19 cellular contexts compared by ENCODE assay signal in the genomic region with DNA sequence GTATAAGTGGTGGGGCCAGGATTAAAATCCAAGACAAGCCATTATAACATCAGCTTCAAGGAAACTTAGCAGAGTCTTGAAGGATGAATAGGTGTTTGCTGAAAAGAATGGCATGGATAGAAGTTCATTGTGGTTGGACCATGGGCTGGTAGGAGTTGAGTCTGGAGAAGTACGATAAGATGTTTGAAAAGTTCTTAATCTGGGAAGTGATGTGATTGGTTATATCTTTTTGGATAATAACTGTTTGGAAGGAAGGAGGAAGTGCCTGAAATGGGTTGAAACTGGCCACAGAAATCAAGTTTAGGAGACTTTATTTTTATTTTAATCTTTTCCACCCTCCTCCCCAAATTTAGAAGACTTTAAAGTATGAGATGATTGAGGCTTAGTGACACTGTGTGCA. TPM values are rescaled to one million over a fixed set of nuclear protein-coding genes. Genes with fewer than 3 reads are reported as not detected.
"Had no signal": no experiment of that assay in that cellular context is flagged by ENCODE, and none has a peak within 500 bp of the region (broad histone marks: within the 10 kb centered on the region; RNA-seq: fewer than 3 reads in every experiment).

No MANE protein-coding gene starts in this region.

- DNase-seq: activated CD4-positive, alpha-beta T cell treated with anti-CD3 and anti-CD28 coated beads, Interleukin-2, amount 50 U/mL, for 48 hours; activated CD4-positive, CD25-positive, alpha-beta regulatory T cell treated with anti-CD3 and anti-CD28 coated beads, Interleukin-2, amount 50 U/mL, for 72 hours; activated naive CD4-positive, alpha-beta T cell treated with anti-CD3 and anti-CD28 coated beads, Interleukin-2, amount 10 ng/mL, durations not matched to agents 7 days and 5 days; amniotic stem cell; kidney glomerular epithelial cell; left ventricle myocardium superior; mesenchymal stem cell; psoas muscle; spleen; stimulated activated CD4-positive, alpha-beta T cell treated with anti-CD3 and anti-CD28 coated beads, Interleukin-1b, Interleukin-23, amount 100 ng/mL, for 48 hours; stomach; upper lobe of right lung had no signal

- H3K27me3 Mint-ChIP-seq: activated naive CD4-positive, alpha-beta T cell treated with anti-CD3 and anti-CD28 coated beads, Interleukin-2, amount 10 ng/mL, durations not matched to agents 7 days and 5 days had no signal

- FAIRE-seq: endometrium had no signal

- H3K27ac ChIP-seq: psoas muscle, spleen, stomach, thoracic aorta, upper lobe of right lung had no signal

- H3K4me3 ChIP-seq: psoas muscle, spleen, stomach, thoracic aorta, upper lobe of right lung had no signal

- H3K27me3 ChIP-seq: stomach, upper lobe of right lung had no signal

- ATAC-seq: esophagus mucosa, left ventricle myocardium superior, psoas muscle, sciatic nerve, upper lobe of right lung had no signal

- H3K9me3 ChIP-seq: psoas muscle, spleen, stomach, thoracic aorta, upper lobe of right lung had no signal

- H3K27ac Mint-ChIP-seq: activated naive CD4-positive, alpha-beta T cell treated with anti-CD3 and anti-CD28 coated beads, Interleukin-2, amount 10 ng/mL, durations not matched to agents 7 days and 5 days; nephron; T-helper 1 cell treated with Interleukin-12 subunit alpha and Interleukin-12 subunit beta and Interleukin-4 antibody, amounts not matched to agents 30 μg/mL and 1 μg/mL, for 36 hours had no signal

- H3K9me3 Mint-ChIP-seq: activated naive CD4-positive, alpha-beta T cell treated with anti-CD3 and anti-CD28 coated beads, Interleukin-2, amount 10 ng/mL, durations not matched to agents 7 days and 5 days; nephron; T-helper 1 cell treated with Interleukin-12 subunit alpha and Interleukin-12 subunit beta and Interleukin-4 antibody, amounts not matched to agents 30 μg/mL and 1 μg/mL, for 36 hours had no signal

- H3K4me3 Mint-ChIP-seq: activated naive CD4-positive, alpha-beta T cell treated with anti-CD3 and anti-CD28 coated beads, Interleukin-2, amount 10 ng/mL, durations not matched to agents 7 days and 5 days; nephron; T-helper 1 cell treated with Interleukin-12 subunit alpha and Interleukin-12 subunit beta and Interleukin-4 antibody, amounts not matched to agents 30 μg/mL and 1 μg/mL, for 36 hours had no signal

RNA-seq across cellular contexts. Expression of a gene that starts 26.9 kb away (rescaled TPM):
- total RNA-seq: cardiac septum, thoracic aorta had no signal
